In the genomic region with DNA sequence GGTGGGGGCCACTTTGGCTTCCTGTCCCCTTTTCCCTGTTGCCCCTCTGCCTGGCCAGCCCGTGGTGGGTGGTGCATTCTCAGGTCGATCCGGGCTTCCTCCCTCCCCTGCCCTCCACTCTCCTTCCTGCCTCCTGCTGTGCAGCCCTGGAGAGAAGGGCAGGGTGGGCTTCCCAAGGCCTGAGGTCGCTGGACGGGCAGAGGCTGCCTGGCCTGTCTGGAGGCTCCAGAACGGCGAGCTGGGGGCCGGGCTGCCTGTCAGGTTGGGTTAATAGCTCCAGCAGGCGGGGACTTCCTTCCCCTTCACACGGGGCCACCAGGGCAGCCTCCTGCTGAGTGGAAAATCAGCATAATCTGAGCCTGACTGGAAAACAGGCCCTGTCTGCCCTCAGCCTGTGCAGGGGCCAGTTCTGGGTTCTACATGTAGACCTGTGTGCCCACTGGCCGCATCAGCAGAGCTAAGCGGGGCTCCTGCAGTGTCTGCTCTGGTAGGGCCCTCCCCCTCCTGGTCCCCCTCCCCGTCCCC, we compare ENCODE assay signal across 9 cellular contexts. TPM values are rescaled to one million over a fixed set of nuclear protein-coding genes. Genes with fewer than 3 reads are reported as not detected.
DNase-seq lines count a peak whose midpoint lies in the region; ATAC-seq and TF ChIP-seq lines count a peak whose summit lies in the region.
"Had no signal": no experiment of that assay in that cellular context is flagged by ENCODE, and none has a peak within 500 bp of the region (broad histone marks: within the 10 kb centered on the region; RNA-seq: fewer than 3 reads in every experiment).

No MANE protein-coding gene starts in this region.

- H4K20me1 ChIP-seq in H9 (ENCODE audit: control insufficient read depth, insufficient read depth, insufficient read length) (no peaks in the 10 kb centered on the region), neural cell (ENCODE audit: insufficient read depth) (no peaks in the 10 kb centered on the region)

- no peak overlapping the region for H4K5ac ChIP-seq in H9 (ENCODE audit: insufficient read length, low read depth, low read length)

- H3K4me2 ChIP-seq in H9 (ENCODE audit: insufficient read depth, insufficient read length, low read length) = peak overlapping the region; percentile 26
- no peak overlapping the region for H3K4me2 ChIP-seq in neural cell (ENCODE audit: low read length)

- H3K9me2 ChIP-seq in neural cell (ENCODE audit: insufficient read depth, low read length) = no peaks in the 10 kb centered on the region

- H3T11ph ChIP-seq in H9 (ENCODE audit: low read length) = no peak overlapping the region

- H2BK12ac ChIP-seq in H9 (ENCODE audit: insufficient read length, low read depth, low read length) = no peak overlapping the region

- H2AFZ ChIP-seq in H9 (ENCODE audit: low read length) (no peak overlapping the region), neural cell (ENCODE audit: low read depth, low read length) (no peak overlapping the region)

- H3K79me1 ChIP-seq in H9 (ENCODE audit: insufficient read depth, low read depth, low read length, poor library complexity, severe bottlenecking) = no peaks in the 10 kb centered on the region

- H3K36me3 Mint-ChIP-seq in H9 (ENCODE audit: insufficient read depth in 1 of 3, low read depth in 3 of 3) = peaks cover 5 to 13% (median 5%) of the 10 kb centered on the region in 3 experiments; a peak in 6 of 7 replicates
- peaks cover 9% of the 10 kb centered on the region for H3K36me3 Mint-ChIP-seq in endodermal cell (ENCODE audit: low read depth)

- no peak overlapping the region for H4K91ac ChIP-seq in H9 (ENCODE audit: insufficient read length, low read depth, low read length)

- H3K4me3 ChIP-seq in endodermal cell (ENCODE audit: low read length) = no peak overlapping the region
- no peak overlapping the region for H3K4me3 ChIP-seq in neural cell (ENCODE audit: low read length)

- no peaks in the 10 kb centered on the region for H3K27me3 Mint-ChIP-seq in H9 (ENCODE audit: low read depth)
- no peaks in the 10 kb centered on the region for H3K27me3 Mint-ChIP-seq in endodermal cell (ENCODE audit: insufficient read depth)

- no peaks in the 10 kb centered on the region for H3K23me2 ChIP-seq in H9 (ENCODE audit: insufficient read length, low read depth, low read length, poor library complexity, severe bottlenecking)

- TF ChIP-seq RAD21 in neural cell (conservative IDR thresholded peaks at IDR 0.05) = no peak

- no peaks in the 10 kb centered on the region for H3K9me3 ChIP-seq in H9 (ENCODE audit: control insufficient read depth, low read depth, low read length)
- H3K9me3 ChIP-seq in endodermal cell (ENCODE audit: control insufficient read depth, low read length) = no peaks in the 10 kb centered on the region
- no peaks in the 10 kb centered on the region for H3K9me3 ChIP-seq in neural cell (ENCODE audit: low read length)

- H2BK20ac ChIP-seq in H9 (ENCODE audit: low read depth, low read length, poor library complexity, severe bottlenecking) = no peak overlapping the region

- no peak for ATAC-seq in HG03520 (IDR thresholded peaks at IDR 0.05; ENCODE audit: unreplicated experiment)

- H3K79me2 ChIP-seq in H9 (ENCODE audit: insufficient read depth, low read length) = peaks cover 5% of the 10 kb centered on the region; the same call in 1 of the 2 replicates
- peaks cover 5% of the 10 kb centered on the region for H3K79me2 ChIP-seq in neural cell (replicated peaks; ENCODE audit: insufficient read depth, low read length)

- no peak overlapping the region for H2BK5ac ChIP-seq in H9 (ENCODE audit: insufficient read length, low read length)

- no peak overlapping the region for H3K18ac ChIP-seq in H9 (ENCODE audit: insufficient read length, low read depth, low read length)

- no peak overlapping the region for H2BK15ac ChIP-seq in H9 (ENCODE audit: low read depth, low read length)

- TF ChIP-seq CTCF in H9 (conservative IDR thresholded peaks at IDR 0.05) = no peak
- TF ChIP-seq CTCF in endodermal cell (conservative IDR thresholded peaks at IDR 0.05) = no peak
- no peak for TF ChIP-seq CTCF in neural cell (IDR thresholded peaks at IDR 0.05; ENCODE audit: poor library complexity, severe bottlenecking)

- H3K4me1 ChIP-seq in H9 (ENCODE audit: insufficient read depth, low read length) (peaks cover 2% of the 10 kb centered on the region; the same call in 1 of the 2 replicates), endodermal cell (ENCODE audit: control insufficient read depth, insufficient read depth, low read length) (peaks cover 7% of the 10 kb centered on the region)

- no peaks in the 10 kb centered on the region for H3F3A ChIP-seq in neural cell (ENCODE audit: insufficient read depth, low read length, poor library complexity, severe bottlenecking)

- H3K27ac Mint-ChIP-seq in H9 = no peak overlapping the region; a peak in 1 of 7 replicates
- no peak overlapping the region for H3K27ac Mint-ChIP-seq in endodermal cell

- DNase-seq in H9 (peak; percentile 89), NCI-H510A treated with DMSO at 0.1 percent for 48 hours (lab: John Stamatoyannopoulos, UW) (peak; percentile 68), endodermal cell (peak; percentile 95), DMS153 (lab: John Stamatoyannopoulos, UW) (no peak), cerebellar cortex (ENCODE audit: low spot score) (no peak)
- DNase-seq: mammary epithelial cell, T1000 had no signal

- H3K23ac ChIP-seq in H9 (ENCODE audit: insufficient read length, low read depth, low read length) = no peak overlapping the region

- H3K4ac ChIP-seq in H9 (ENCODE audit: low read depth, low read length) = no peak overlapping the region

- H3K36me3 ChIP-seq in endodermal cell (ENCODE audit: control insufficient read depth, insufficient read depth, low read length) (peaks cover 5% of the 10 kb centered on the region), neural cell (ENCODE audit: insufficient read depth, low read length) (no peaks in the 10 kb centered on the region)

- H2BK120ac ChIP-seq in H9 (ENCODE audit: low read depth, low read length, poor library complexity, severe bottlenecking) = no peak overlapping the region

- H3K27me3 ChIP-seq in H9 (ENCODE audit: insufficient read depth, low read length) (no peaks in the 10 kb centered on the region), endodermal cell (ENCODE audit: control insufficient read depth, insufficient read depth, low read length, poor library complexity, severe bottlenecking) (no peaks in the 10 kb centered on the region), neural cell (ENCODE audit: insufficient read depth, low read depth, low read length) (no peaks in the 10 kb centered on the region)

- no peaks in the 10 kb centered on the region for H3K9me3 Mint-ChIP-seq in H9
- H3K9me3 Mint-ChIP-seq in endodermal cell = no peaks in the 10 kb centered on the region

- no peak overlapping the region for H3K9ac ChIP-seq in H9 (ENCODE audit: extremely low read depth, insufficient read length, low read length)
- no peak overlapping the region for H3K9ac ChIP-seq in endodermal cell (ENCODE audit: extremely low read depth, low read length, poor library complexity, severe bottlenecking)
- H3K9ac ChIP-seq in neural cell (ENCODE audit: low read length) = peak overlapping the region; percentile 20

- no peak overlapping the region for H2AK5ac ChIP-seq in H9 (ENCODE audit: insufficient read length, low read length)

- H3K4me1 Mint-ChIP-seq in H9 (peaks cover 29 to 37% of the 10 kb centered on the region in 2 experiments), endodermal cell (peaks cover 23% of the 10 kb centered on the region)

- no peak overlapping the region for H3K4me3 Mint-ChIP-seq in H9
- no peak overlapping the region for H3K4me3 Mint-ChIP-seq in endodermal cell

- no peak for TF ChIP-seq EP300 in neural cell (conservative IDR thresholded peaks at IDR 0.05; ENCODE audit: poor library complexity, severe bottlenecking)

- H3K14ac ChIP-seq in H9 (ENCODE audit: insufficient read depth, low read length) = no peak overlapping the region

- H3K27ac ChIP-seq in H9 (ENCODE audit: insufficient read length, low read depth, low read length) = no peak overlapping the region
- no peak overlapping the region for H3K27ac ChIP-seq in endodermal cell (ENCODE audit: low read depth, low read length)
- no peak overlapping the region for H3K27ac ChIP-seq in neural cell (ENCODE audit: low read length)

- H4K8ac ChIP-seq in H9 (replicated peaks; ENCODE audit: insufficient read length, low read depth, low read length) = no peak overlapping the region

- no CpG with 5 or more reads among the region's 13 CpGs for WGBS in H9 (ENCODE audit: extremely low coverage, insufficient read length, low lambda C conversion rate)
- whole genome bisulfite sequencing in endodermal cell (ENCODE audit: insufficient coverage in 1 of 2, insufficient read length in 1 of 2), 2 experiments = 14 to 15% methylated on average over 5 to 11 of the region's 13 CpGs

- H3K56ac ChIP-seq in H9 (ENCODE audit: insufficient read length, low read depth, low read length) = no peak overlapping the region

TF ChIP-seq in neural cell, 6 proteins besides CTCF, POLR2A, EP300 and RAD21 (continues in another document):
- TF ChIP-seq MXI1 (conservative IDR thresholded peaks at IDR 0.05; ENCODE audit: poor library complexity, severe bottlenecking) (no peak), EZH2 (IDR thresholded peaks at IDR 0.05; ENCODE audit: borderline replicate concordance, insufficient read depth, low read length, poor library complexity, severe bottlenecking) (no peak), POLR2AphosphoS5 (IDR thresholded peaks at IDR 0.05) (no peak), TAF1 (IDR thresholded peaks at IDR 0.05; ENCODE audit: low read depth) (no peak), SMC3 (conservative IDR thresholded peaks at IDR 0.05; ENCODE audit: poor library complexity) (no peak)

RNA-seq across cellular contexts. Expression of a gene that starts 11.3 kb away (rescaled TPM):
- total RNA-seq in H9 (2021) (43.0 and 44.2 TPM in 2 replicates), endodermal cell (10 to 100 TPM; 36.7 to 54.8 TPM)
- polyA plus RNA-seq in endodermal cell (2013, experiment 1 of 2) = 9.9 TPM
- 8.4 TPM for polyA plus RNA-seq in endodermal cell (2013, experiment 2 of 2)
- polyA plus RNA-seq in neural cell = 11.2 and 12.2 TPM in 2 replicates
- 24.1 and 31.9 TPM in 2 replicates for polyA minus RNA-seq in neural cell

Comparison
In these comparisons a context has a peak if more than half of its experiments do, and no peak if none do; other contexts are left out.
1. DNase-seq: peak in H9 (single experiment), NCI-H510A treated with DMSO at 0.1 percent for 48 hours (single experiment) and endodermal cell (single experiment); none in DMS153 (single experiment) and cerebellar cortex (single experiment).